In genomic region chr19:38003427-38004099, GRCh38 we compare ENCODE assay signal across 8 cellular contexts.
DNase-seq lines count a peak whose midpoint lies in the region; ATAC-seq and TF ChIP-seq lines count a peak whose summit lies in the region.

No MANE protein-coding gene starts in this region.

- DNase-seq in GF-D8 (lab: John Stamatoyannopoulos, UW) (peak; percentile 65), NAMALWA (ENCODE audit: low spot score) (peak; percentile 63), SW 1271 (lab: John Stamatoyannopoulos, UW) (peak; percentile 24 to 74), epithelial cell of esophagus (ENCODE audit: low read depth) (peak; percentile 85), transverse colon (peak; percentile 54), GM19240 (ENCODE audit: insufficient read length, low spot score) (no peak)

- no peak for TF ChIP-seq POLR2A in transverse colon (IDR thresholded peaks at IDR 0.05)

- H3K27me3 ChIP-seq in mononuclear cell (ENCODE audit: insufficient read depth, low read length) (no peaks in the 10 kb centered on the region), transverse colon (no peaks in the 10 kb centered on the region)

- H3K4me3 ChIP-seq in epithelial cell of esophagus (ENCODE audit: low read length) (peak overlapping the region; percentile 34), mononuclear cell (ENCODE audit: low read length) (peak overlapping the region; percentile 22), transverse colon (peak overlapping the region in 3 of 4 donors; percentile 6 to 38 (median 28))

- TF ChIP-seq CTCF in epithelial cell of esophagus (IDR thresholded peaks at IDR 0.05; ENCODE audit: insufficient read depth, low read depth, low read length, missing control alignments) (no peak), transverse colon (IDR thresholded peaks at IDR 0.05) (no peak)

- in situ Hi-C loops in transverse colon (cut with MboI; ENCODE audit: low pct_ligation_motif_present in 1 of 4, low pct_unique_long_range_greater_than_20kb in 1 of 4, low sequenced_read_pairs in 3 of 4), result no loop called here

- H3K4me1 ChIP-seq in mononuclear cell (ENCODE audit: insufficient read depth, low read length) (peaks cover 53% of the 10 kb centered on the region), transverse colon (peaks cover 5 to 25% (median 15%) of the 10 kb centered on the region in 4 donors)

- no peaks in the 10 kb centered on the region for H3K9me3 ChIP-seq in mononuclear cell (ENCODE audit: low read depth, low read length)
- no peaks in the 10 kb centered on the region for H3K9me3 ChIP-seq in transverse colon

- no peak for TF ChIP-seq EP300 in transverse colon (IDR thresholded peaks at IDR 0.05; ENCODE audit: low read depth)

- no peaks in the 10 kb centered on the region for H3K36me3 ChIP-seq in transverse colon

- intact Hi-C loops in transverse colon (cut with DNase I; ENCODE audit: low total_unique reads), result no loop called here

- WGBS in transverse colon (ENCODE audit: low coverage in 1 of 2), 2 donors, result 17 to 40% methylated on average over 3 to 19 of the region's 19 CpGs

- peak overlapping the region; percentile 71 to 80 (median 76) for H3K27ac ChIP-seq in transverse colon

- ATAC-seq in GM18861 (IDR thresholded peaks at IDR 0.05; ENCODE audit: unreplicated experiment), result no peak
